Comparison of ENCODE assay signal across 1 cellular context in the genomic region with DNA sequence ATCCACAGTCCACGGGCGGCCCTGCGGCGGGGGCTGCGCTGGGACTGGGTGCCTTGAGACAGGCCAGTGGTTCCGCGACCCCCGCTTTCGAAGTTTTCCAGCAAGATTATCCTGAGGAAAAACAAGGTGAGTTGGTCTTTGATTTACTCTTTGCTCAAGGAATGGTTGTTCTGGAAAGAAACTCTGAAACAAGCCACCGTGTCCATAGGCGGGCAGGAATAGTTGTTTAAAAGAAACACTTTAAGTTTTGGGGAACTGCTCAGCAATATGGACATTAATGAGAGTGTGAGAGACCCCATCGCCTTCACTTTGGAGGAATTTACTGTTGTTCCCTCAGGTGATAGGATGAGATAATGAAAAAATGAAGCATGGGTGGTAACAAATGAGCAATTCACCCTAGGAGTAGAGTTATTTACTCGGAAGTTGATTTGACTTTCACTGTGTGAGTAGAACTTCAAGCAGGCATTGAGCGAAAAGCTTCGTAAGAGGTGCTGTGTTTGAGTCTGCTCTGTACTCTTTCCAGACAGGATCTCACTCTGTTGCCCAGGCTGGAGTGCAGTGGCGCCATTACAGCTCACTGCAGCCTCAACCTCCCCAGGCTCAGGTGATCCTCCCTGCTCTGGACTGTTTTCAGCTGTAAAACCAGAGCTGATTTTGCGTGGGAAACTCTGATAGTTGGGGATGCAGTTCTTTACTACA.
TF ChIP-seq lines count a peak whose summit lies in the region.

No MANE protein-coding gene starts in this region.

TF ChIP-seq in neural cell, 6 proteins besides CTCF, POLR2A, EP300 and RAD21 (continued from another document):
- TF ChIP-seq REST (IDR thresholded peaks at IDR 0.05; ENCODE audit: borderline replicate concordance) = no peak
- TF ChIP-seq POLR2AphosphoS5 (IDR thresholded peaks at IDR 0.05) = no peak
